In the genomic region with DNA sequence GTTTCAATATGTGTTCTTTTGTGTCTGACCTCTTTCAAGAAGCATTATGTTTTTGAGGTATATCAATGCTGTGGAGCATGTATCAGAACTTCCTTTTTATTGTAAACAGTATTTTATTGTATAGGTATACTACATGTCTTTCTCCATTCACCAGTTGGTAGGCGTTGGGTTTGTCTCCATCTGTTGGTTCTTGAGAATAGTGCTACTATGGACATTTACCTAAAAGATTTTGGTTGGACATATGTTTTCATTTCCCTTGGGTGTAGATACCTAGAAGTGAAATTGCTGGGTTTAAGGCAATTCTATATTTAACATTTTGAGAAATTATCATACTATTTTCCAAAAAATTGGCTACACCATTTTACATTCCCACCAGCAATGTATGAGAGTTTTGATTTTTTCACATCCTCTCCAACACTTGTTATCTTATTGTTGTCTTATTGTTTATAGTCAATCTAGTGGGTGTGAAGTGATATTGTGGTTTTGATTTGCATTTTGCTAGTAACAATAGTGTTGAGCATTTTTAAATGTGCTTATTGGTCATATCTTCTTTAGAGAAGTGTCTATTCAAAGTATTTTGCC, we compare ENCODE assay signal across 9 cellular contexts.
DNase-seq lines count a peak whose midpoint lies in the region; ATAC-seq and TF ChIP-seq lines count a peak whose summit lies in the region.
"Had no signal": no experiment of that assay in that cellular context is flagged by ENCODE, and none has a peak within 500 bp of the region (broad histone marks: within the 10 kb centered on the region; RNA-seq: fewer than 3 reads in every experiment).

No MANE protein-coding gene starts in this region.

- H3K27me3 ChIP-seq in KMS-11 (ENCODE audit: insufficient read depth, low read depth) (no peaks in the 10 kb centered on the region), adipocyte (replicated peaks; ENCODE audit: control insufficient read depth, insufficient read depth, low read length) (no peaks in the 10 kb centered on the region), liver (ENCODE audit: control insufficient read depth in 4 of 4, insufficient read depth in 4 of 4, low read length in 3 of 4) (no peaks in the 10 kb centered on the region)

- no peak overlapping the region for H3K9ac ChIP-seq in KMS-11
- no peak overlapping the region for H3K9ac ChIP-seq in adipocyte (ENCODE audit: low read length)
- no peak overlapping the region for H3K9ac ChIP-seq in liver (ENCODE audit: low read depth in 1 of 2, low read length in 2 of 2)

- peak; percentile 13 for DNase-seq in DMS153 treated with DMSO at 0.1 percent for 48 hours (lab: John Stamatoyannopoulos, UW; ENCODE audit: unreplicated experiment)
- peak; percentile 77 for DNase-seq in adipocyte (ENCODE audit: low read depth)
- DNase-seq in activated effector memory CD4-positive, alpha-beta T cell treated with Interleukin-2 at 50 U/mL for 16 hours, result no peak
- no peak for DNase-seq in activated effector memory CD4-positive, alpha-beta T cell treated with anti-CD3 and anti-CD28 coated beads, Interleukin-2, amount 50 U/mL, for 16 hours
- DNase-seq: amygdala had no signal

- H4K20me1 ChIP-seq in KMS-11 (ENCODE audit: insufficient read depth), result no peaks in the 10 kb centered on the region

- 30% methylated on average over 1 of the region's 1 CpG for WGBS in liver

- H3K9me3 ChIP-seq in adipocyte (ENCODE audit: control insufficient read depth, low read length) (no peaks in the 10 kb centered on the region), liver (ENCODE audit: control insufficient read depth in 4 of 4, low read length in 3 of 4) (no peaks in the 10 kb centered on the region)

- H3K27ac ChIP-seq in KMS-11, result no peak overlapping the region
- no peak overlapping the region for H3K27ac ChIP-seq in liver (ENCODE audit: low read depth in 1 of 2, low read length in 2 of 2)

- H3K4me1 ChIP-seq in KMS-11 (ENCODE audit: low read depth, poor library complexity, severe bottlenecking) (no peaks in the 10 kb centered on the region), adipocyte (ENCODE audit: control insufficient read depth, insufficient read depth, low read length) (no peaks in the 10 kb centered on the region), liver (ENCODE audit: control insufficient read depth in 4 of 4, insufficient read depth in 4 of 4, low read length in 3 of 4) (no peaks in the 10 kb centered on the region)

- H3K4me2 ChIP-seq in KMS-11, result no peak overlapping the region

- H3K79me2 ChIP-seq in KMS-11 (ENCODE audit: insufficient read depth, low read depth), result no peaks in the 10 kb centered on the region

- ATAC-seq in HG02588 (IDR thresholded peaks at IDR 0.05; ENCODE audit: unreplicated experiment) (no peak), HG03571 (IDR thresholded peaks at IDR 0.05; ENCODE audit: unreplicated experiment) (no peak)

- peak; percentile 51 for TF ChIP-seq CTCF in KMS-11 (conservative IDR thresholded peaks at IDR 0.05; ENCODE audit: low read depth, low read length)
- TF ChIP-seq CTCF in liver (IDR thresholded peaks at IDR 0.05; ENCODE audit: low read depth, low read length, missing input control), result peak; percentile 35

- H3K4me3 ChIP-seq in KMS-11 (IDR thresholded peaks at IDR 0.05; ENCODE audit: insufficient read depth, low read depth, low read length), result no peak overlapping the region
- no peak overlapping the region for H3K4me3 ChIP-seq in adipocyte (ENCODE audit: low read length)
- H3K4me3 ChIP-seq in liver (ENCODE audit: low read depth in 1 of 3, low read length in 3 of 3), result no peak overlapping the region

- TF ChIP-seq RAD21 in liver (IDR thresholded peaks at IDR 0.05), result peak; percentile 73 to 83

- no peak overlapping the region for H2AFZ ChIP-seq in KMS-11 (ENCODE audit: low read depth)

- no peaks in the 10 kb centered on the region for H3K36me3 ChIP-seq in KMS-11 (ENCODE audit: insufficient read depth)
- H3K36me3 ChIP-seq in adipocyte (ENCODE audit: control insufficient read depth, insufficient read depth, low read length, severe bottlenecking), result no peaks in the 10 kb centered on the region
- H3K36me3 ChIP-seq in liver (ENCODE audit: control insufficient read depth in 4 of 4, insufficient read depth in 3 of 4, low read depth in 1 of 4, low read length in 3 of 4), result no peaks in the 10 kb centered on the region

TF ChIP-seq in liver, 16 proteins besides CTCF, POLR2A, EP300 and RAD21:
- TF ChIP-seq HNF4A (conservative IDR thresholded peaks at IDR 0.05) (no peak), HNF4G (IDR thresholded peaks at IDR 0.05) (no peak), JUND (IDR thresholded peaks at IDR 0.05) (no peak), ZBTB33 (IDR thresholded peaks at IDR 0.05) (no peak), RXRA (IDR thresholded peaks at IDR 0.05) (no peak), TAF1 (conservative IDR thresholded peaks at IDR 0.05) (no peak), FOXA1 (IDR thresholded peaks at IDR 0.05) (no peak), NR2F2 (IDR thresholded peaks at IDR 0.05) (no peak), YY1 (IDR thresholded peaks at IDR 0.05) (no peak), MAX (IDR thresholded peaks at IDR 0.05) (no peak), EGR1 (IDR thresholded peaks at IDR 0.05; ENCODE audit: low read depth in 2 of 2) (no peak), SP1 (IDR thresholded peaks at IDR 0.05) (no peak), FOXA2 (IDR thresholded peaks at IDR 0.05) (no peak), GABPA (IDR thresholded peaks at IDR 0.05 in 1 of 2, conservative IDR thresholded peaks at IDR 0.05 in 1 of 2) (no peak)
- TF ChIP-seq, protein P1, sequence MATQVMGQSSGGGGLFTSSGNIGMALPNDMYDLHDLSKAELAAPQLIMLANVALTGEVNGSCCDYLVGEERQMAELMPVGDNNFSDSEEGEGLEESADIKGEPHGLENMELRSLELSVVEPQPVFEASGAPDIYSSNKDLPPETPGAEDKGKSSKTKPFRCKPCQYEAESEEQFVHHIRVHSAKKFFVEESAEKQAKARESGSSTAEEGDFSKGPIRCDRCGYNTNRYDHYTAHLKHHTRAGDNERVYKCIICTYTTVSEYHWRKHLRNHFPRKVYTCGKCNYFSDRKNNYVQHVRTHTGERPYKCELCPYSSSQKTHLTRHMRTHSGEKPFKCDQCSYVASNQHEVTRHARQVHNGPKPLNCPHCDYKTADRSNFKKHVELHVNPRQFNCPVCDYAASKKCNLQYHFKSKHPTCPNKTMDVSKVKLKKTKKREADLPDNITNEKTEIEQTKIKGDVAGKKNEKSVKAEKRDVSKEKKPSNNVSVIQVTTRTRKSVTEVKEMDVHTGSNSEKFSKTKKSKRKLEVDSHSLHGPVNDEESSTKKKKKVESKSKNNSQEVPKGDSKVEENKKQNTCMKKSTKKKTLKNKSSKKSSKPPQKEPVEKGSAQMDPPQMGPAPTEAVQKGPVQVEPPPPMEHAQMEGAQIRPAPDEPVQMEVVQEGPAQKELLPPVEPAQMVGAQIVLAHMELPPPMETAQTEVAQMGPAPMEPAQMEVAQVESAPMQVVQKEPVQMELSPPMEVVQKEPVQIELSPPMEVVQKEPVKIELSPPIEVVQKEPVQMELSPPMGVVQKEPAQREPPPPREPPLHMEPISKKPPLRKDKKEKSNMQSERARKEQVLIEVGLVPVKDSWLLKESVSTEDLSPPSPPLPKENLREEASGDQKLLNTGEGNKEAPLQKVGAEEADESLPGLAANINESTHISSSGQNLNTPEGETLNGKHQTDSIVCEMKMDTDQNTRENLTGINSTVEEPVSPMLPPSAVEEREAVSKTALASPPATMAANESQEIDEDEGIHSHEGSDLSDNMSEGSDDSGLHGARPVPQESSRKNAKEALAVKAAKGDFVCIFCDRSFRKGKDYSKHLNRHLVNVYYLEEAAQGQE (IDR thresholded peaks at IDR 0.05), result no peak
- TF ChIP-seq, protein P2, sequence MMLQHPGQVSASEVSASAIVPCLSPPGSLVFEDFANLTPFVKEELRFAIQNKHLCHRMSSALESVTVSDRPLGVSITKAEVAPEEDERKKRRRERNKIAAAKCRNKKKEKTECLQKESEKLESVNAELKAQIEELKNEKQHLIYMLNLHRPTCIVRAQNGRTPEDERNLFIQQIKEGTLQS (IDR thresholded peaks at IDR 0.05), result no peak

Comparison
In these comparisons a context has a peak if more than half of its experiments do, and no peak if none do; other contexts are left out.
1. DNase-seq: peak in DMS153 treated with DMSO at 0.1 percent for 48 hours (single experiment) and adipocyte (single experiment); none in activated effector memory CD4-positive, alpha-beta T cell treated with Interleukin-2 at 50 U/mL for 16 hours (single experiment) and activated effector memory CD4-positive, alpha-beta T cell treated with anti-CD3 and anti-CD28 coated beads, Interleukin-2, amount 50 U/mL, for 16 hours (single experiment).